8 cellular contexts compared by ENCODE assay signal in the genomic region with DNA sequence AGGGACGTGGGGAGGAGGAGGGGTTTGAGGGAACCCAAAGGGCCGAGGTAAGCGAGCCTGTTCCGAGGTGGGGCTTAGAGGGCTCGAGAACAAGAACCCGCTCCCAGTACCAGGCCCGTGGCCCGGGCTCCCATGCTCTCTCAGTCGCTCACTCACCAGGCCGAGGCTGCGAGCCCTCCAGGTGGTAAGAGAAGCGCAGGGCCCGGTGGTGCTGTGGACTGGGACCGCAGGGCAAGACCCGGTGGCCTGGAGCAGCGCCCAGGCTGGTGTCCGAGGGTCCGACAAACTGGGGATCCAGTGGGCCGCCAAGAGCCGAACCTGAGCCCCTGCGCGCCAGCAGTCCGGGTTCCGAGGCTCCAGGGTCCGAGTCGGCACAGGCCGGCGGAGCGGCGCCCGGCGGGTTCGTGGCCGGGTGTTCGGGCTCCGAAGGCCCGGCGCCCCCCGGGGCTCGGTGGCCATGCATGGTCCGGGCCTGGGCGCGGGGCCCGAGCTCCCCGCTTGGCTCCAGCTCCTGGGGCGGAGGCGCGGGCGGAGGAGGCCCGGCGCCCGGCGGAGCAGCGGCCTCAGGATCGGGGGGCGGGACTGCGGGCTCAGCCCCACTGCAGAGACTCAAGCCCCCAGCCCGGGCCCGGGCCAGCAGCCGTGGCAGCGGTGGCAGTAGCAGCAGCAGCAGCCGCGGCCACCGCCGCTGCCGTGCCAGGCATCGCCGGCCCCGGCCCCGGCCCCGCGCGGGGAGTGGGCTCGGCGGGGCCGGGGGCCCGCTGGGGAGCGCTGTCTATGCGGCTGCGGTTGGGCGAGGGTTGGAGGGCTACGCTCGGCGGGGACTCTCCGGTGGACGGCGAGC.
DNase-seq lines count a peak whose midpoint lies in the region; ATAC-seq and TF ChIP-seq lines count a peak whose summit lies in the region.

No MANE protein-coding gene starts in this region.

- peaks cover 0 to 6% of the 10 kb centered on the region in 2 experiments; a peak in 2 of 3 replicates for H3K36me3 ChIP-seq in HEK293 (ENCODE audit: control insufficient read depth in 2 of 2, insufficient read depth in 1 of 2, low read length in 2 of 2)

- no peak overlapping the region for H3K27ac Mint-ChIP-seq in stimulated activated naive B cell treated with anti-CD40 and anti-IgM and Interleukin-4, amounts not matched to agents 10 μg/mL and 1 μg/mL and 100 μg/mL, for 72 hours

- DNase-seq in ACHN (peak; percentile 19), astrocyte of the spinal cord (ENCODE audit: low read depth, low spot score) (peak; percentile 19), iris pigment epithelial cell (ENCODE audit: low read depth) (peak; percentile 26)
- no peak for DNase-seq in stimulated activated naive B cell treated with anti-CD40 and anti-IgM and Interleukin-4, amounts not matched to agents 10 μg/mL and 1 μg/mL and 100 μg/mL, for 72 hours
- no peak for DNase-seq in stimulated activated CD4-positive, alpha-beta T cell treated with anti-CD3 and anti-CD28 coated beads, Interleukin-2, amount 100 ng/mL, for 48 hours

- in situ Hi-C loops in ACHN (cut with HindIII; ENCODE audit: low pct_ligation_motif_present, low pct_unique_long_range_greater_than_20kb, low sequenced_read_pairs): no loop called here
- in situ Hi-C loops in astrocyte of the spinal cord (cut with HindIII; ENCODE audit: low sequenced_read_pairs): no loop called here

- peaks cover 35 to 50% of the 10 kb centered on the region in 2 donors for H3K27me3 Mint-ChIP-seq in stimulated activated naive B cell treated with anti-CD40 and anti-IgM and Interleukin-4, amounts not matched to agents 10 μg/mL and 1 μg/mL and 100 μg/mL, for 72 hours

- peaks cover 0 to 5% of the 10 kb centered on the region in 2 donors for H3K36me3 Mint-ChIP-seq in stimulated activated naive B cell treated with anti-CD40 and anti-IgM and Interleukin-4, amounts not matched to agents 10 μg/mL and 1 μg/mL and 100 μg/mL, for 72 hours

- no peak for TF ChIP-seq CTCF in HEK293 (tag by site-specific recombination; IDR thresholded peaks at IDR 0.05)
- no peak for TF ChIP-seq CTCF in astrocyte of the spinal cord (IDR thresholded peaks at IDR 0.05; ENCODE audit: low read depth, low read length)

- POLR2A ChIA-PET in HEK293 (lab: Yijun Ruan, JAX): interaction anchor here (0.5 kb wide), 1 partner anchor 452 kb away, joined by 3 read pairs; no protein-coding TSS in a partner anchor

- peak; percentile 14 to 30 for ATAC-seq in stimulated activated naive B cell treated with anti-CD40 and anti-IgM and Interleukin-4, amounts not matched to agents 10 μg/mL and 1 μg/mL and 100 μg/mL, for 72 hours (replicated peaks)
- no peak for ATAC-seq in GM21786 (IDR thresholded peaks at IDR 0.05; ENCODE audit: unreplicated experiment)
- no peak for ATAC-seq in GM18909 (IDR thresholded peaks at IDR 0.05; ENCODE audit: poor library complexity, unreplicated experiment)

- H3K27ac ChIP-seq in HEK293 (ENCODE audit: extremely low read depth, low read depth, low read length): peak overlapping the region; percentile 62; the same call in 1 of the 2 replicates

- peaks cover 0 to 3% of the 10 kb centered on the region in 2 donors for H3K4me1 Mint-ChIP-seq in stimulated activated naive B cell treated with anti-CD40 and anti-IgM and Interleukin-4, amounts not matched to agents 10 μg/mL and 1 μg/mL and 100 μg/mL, for 72 hours

- peaks cover 0 to 4% of the 10 kb centered on the region in 2 donors for H3K9me3 Mint-ChIP-seq in stimulated activated naive B cell treated with anti-CD40 and anti-IgM and Interleukin-4, amounts not matched to agents 10 μg/mL and 1 μg/mL and 100 μg/mL, for 72 hours

- H3K4me3 ChIP-seq in HEK293 (ENCODE audit: low read depth, low read length) (peak overlapping the region; percentile 63), astrocyte of the spinal cord (ENCODE audit: low read depth, low read length) (peak overlapping the region; percentile 55)

- peak overlapping the region; percentile 44 to 75 for H3K4me3 Mint-ChIP-seq in stimulated activated naive B cell treated with anti-CD40 and anti-IgM and Interleukin-4, amounts not matched to agents 10 μg/mL and 1 μg/mL and 100 μg/mL, for 72 hours

- CTCF ChIA-PET in HEK293 (lab: Yijun Ruan, JAX): no interaction called here

- no peaks in the 10 kb centered on the region for H3K9me3 ChIP-seq in HEK293 (ENCODE audit: control insufficient read depth, insufficient read depth, low read depth, low read length)

- peaks cover 5% of the 10 kb centered on the region for H3K4me1 ChIP-seq in HEK293 (ENCODE audit: control insufficient read depth, insufficient read depth, low read length)

TF ChIP-seq in HEK293, 187 proteins besides CTCF, POLR2A, EP300 and RAD21 (continues in another document):
- TF ChIP-seq, protein P1, sequence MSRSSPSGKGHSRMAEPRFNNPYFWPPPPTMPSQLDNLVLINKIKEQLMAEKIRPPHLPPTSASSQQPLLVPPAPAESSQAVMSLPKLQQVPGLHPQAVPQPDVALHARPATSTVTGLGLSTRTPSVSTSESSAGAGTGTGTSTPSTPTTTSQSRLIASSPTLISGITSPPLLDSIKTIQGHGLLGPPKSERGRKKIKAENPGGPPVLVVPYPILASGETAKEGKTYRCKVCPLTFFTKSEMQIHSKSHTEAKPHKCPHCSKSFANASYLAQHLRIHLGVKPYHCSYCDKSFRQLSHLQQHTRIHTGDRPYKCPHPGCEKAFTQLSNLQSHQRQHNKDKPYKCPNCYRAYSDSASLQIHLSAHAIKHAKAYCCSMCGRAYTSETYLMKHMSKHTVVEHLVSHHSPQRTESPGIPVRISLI (tag by site-specific recombination; IDR thresholded peaks at IDR 0.05): no peak
- TF ChIP-seq ZXDB (tag by site-specific recombination; IDR thresholded peaks at IDR 0.05): no peak
- peak; percentile 60; the same call in 1 of the 2 replicates for TF ChIP-seq ZBTB20 (tag by site-specific recombination; IDR thresholded peaks at IDR 0.05)
- 0 out of 2 replicates have a peak, but pooled peaks have one; percentile 8 for TF ChIP-seq ZIC2 (tag by site-specific recombination; IDR thresholded peaks at IDR 0.05)
- TF ChIP-seq, protein P2, sequence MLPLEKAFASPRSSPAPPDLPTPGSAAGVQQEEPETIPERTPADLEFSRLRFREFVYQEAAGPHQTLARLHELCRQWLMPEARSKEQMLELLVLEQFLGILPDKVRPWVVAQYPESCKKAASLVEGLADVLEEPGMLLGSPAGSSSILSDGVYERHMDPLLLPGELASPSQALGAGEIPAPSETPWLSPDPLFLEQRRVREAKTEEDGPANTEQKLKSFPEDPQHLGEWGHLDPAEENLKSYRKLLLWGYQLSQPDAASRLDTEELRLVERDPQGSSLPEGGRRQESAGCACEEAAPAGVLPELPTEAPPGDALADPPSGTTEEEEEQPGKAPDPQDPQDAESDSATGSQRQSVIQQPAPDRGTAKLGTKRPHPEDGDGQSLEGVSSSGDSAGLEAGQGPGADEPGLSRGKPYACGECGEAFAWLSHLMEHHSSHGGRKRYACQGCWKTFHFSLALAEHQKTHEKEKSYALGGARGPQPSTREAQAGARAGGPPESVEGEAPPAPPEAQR (tag by site-specific recombination; IDR thresholded peaks at IDR 0.05): no peak
- TF ChIP-seq ZNF433 (tag by site-specific recombination; IDR thresholded peaks at IDR 0.05; ENCODE audit: low read depth): no peak
- no peak for TF ChIP-seq GFI1B (tag by site-specific recombination; IDR thresholded peaks at IDR 0.05)
- no peak for TF ChIP-seq ZNF184 (tag by site-specific recombination; IDR thresholded peaks at IDR 0.05)
- TF ChIP-seq ZNF211 (tag by site-specific recombination; IDR thresholded peaks at IDR 0.05; ENCODE audit: low read depth): no peak
- TF ChIP-seq ZNF830 (tag by site-specific recombination; IDR thresholded peaks at IDR 0.05; ENCODE audit: low read depth): no peak
- TF ChIP-seq ZBTB17 (tag by site-specific recombination; IDR thresholded peaks at IDR 0.05): no peak
- no peak for TF ChIP-seq ZNF404 (tag by site-specific recombination; IDR thresholded peaks at IDR 0.05)
- TF ChIP-seq ZNF37A (tag by site-specific recombination; IDR thresholded peaks at IDR 0.05): no peak
- TF ChIP-seq, protein P3, sequence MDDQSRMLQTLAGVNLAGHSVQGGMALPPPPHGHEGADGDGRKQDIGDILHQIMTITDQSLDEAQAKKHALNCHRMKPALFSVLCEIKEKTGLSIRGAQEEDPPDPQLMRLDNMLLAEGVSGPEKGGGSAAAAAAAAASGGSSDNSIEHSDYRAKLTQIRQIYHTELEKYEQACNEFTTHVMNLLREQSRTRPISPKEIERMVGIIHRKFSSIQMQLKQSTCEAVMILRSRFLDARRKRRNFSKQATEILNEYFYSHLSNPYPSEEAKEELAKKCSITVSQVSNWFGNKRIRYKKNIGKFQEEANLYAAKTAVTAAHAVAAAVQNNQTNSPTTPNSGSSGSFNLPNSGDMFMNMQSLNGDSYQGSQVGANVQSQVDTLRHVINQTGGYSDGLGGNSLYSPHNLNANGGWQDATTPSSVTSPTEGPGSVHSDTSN (CRISPR knock-in tag; IDR thresholded peaks at IDR 0.05): peak; percentile 14; the same call in 1 of the 2 replicates
- no peak for TF ChIP-seq ZNF626 (tag by site-specific recombination; IDR thresholded peaks at IDR 0.05)
- no peak for TF ChIP-seq ZNF248 (tag by site-specific recombination; IDR thresholded peaks at IDR 0.05)
- TF ChIP-seq GLIS1 (tag by site-specific recombination; IDR thresholded peaks at IDR 0.05): no peak
- no peak for TF ChIP-seq ZNF549 (tag by site-specific recombination; IDR thresholded peaks at IDR 0.05)
- TF ChIP-seq, protein P4, sequence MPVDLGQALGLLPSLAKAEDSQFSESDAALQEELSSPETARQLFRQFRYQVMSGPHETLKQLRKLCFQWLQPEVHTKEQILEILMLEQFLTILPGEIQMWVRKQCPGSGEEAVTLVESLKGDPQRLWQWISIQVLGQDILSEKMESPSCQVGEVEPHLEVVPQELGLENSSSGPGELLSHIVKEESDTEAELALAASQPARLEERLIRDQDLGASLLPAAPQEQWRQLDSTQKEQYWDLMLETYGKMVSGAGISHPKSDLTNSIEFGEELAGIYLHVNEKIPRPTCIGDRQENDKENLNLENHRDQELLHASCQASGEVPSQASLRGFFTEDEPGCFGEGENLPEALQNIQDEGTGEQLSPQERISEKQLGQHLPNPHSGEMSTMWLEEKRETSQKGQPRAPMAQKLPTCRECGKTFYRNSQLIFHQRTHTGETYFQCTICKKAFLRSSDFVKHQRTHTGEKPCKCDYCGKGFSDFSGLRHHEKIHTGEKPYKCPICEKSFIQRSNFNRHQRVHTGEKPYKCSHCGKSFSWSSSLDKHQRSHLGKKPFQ (tag by site-specific recombination; IDR thresholded peaks at IDR 0.05): no peak
- 0 out of 2 replicates have a peak, but pooled peaks have one; percentile 21 for TF ChIP-seq ZBTB8A (tag by site-specific recombination; IDR thresholded peaks at IDR 0.05)
- TF ChIP-seq ZNF596 (tag by site-specific recombination; IDR thresholded peaks at IDR 0.05): no peak
- TF ChIP-seq ZNF521 (tag by site-specific recombination; IDR thresholded peaks at IDR 0.05): no peak
- TF ChIP-seq REPIN1 (tag by site-specific recombination; IDR thresholded peaks at IDR 0.05; ENCODE audit: low read depth): no peak

Comparison
In these comparisons a context has a peak if more than half of its experiments do, and no peak if none do; other contexts are left out.
1. DNase-seq: peak in ACHN (single experiment), astrocyte of the spinal cord (single experiment) and iris pigment epithelial cell (single experiment); none in stimulated activated naive B cell treated with anti-CD40 and anti-IgM and Interleukin-4, amounts not matched to agents 10 μg/mL and 1 μg/mL and 100 μg/mL, for 72 hours (single experiment) and stimulated activated CD4-positive, alpha-beta T cell treated with anti-CD3 and anti-CD28 coated beads, Interleukin-2, amount 100 ng/mL, for 48 hours (0 of 2).
2. ATAC-seq: peak in stimulated activated naive B cell treated with anti-CD40 and anti-IgM and Interleukin-4, amounts not matched to agents 10 μg/mL and 1 μg/mL and 100 μg/mL, for 72 hours (2 of 2); none in GM21786 (single experiment) and GM18909 (single experiment).